1 cellular context compared by ENCODE assay signal in genomic region chr6:137931849-137932465, GRCh38.
TF ChIP-seq lines count a peak whose summit lies in the region.

No MANE protein-coding gene starts in this region.

TF ChIP-seq in IMR-90, 13 proteins besides CTCF, POLR2A, EP300 and RAD21 (continued from another document):
- TF ChIP-seq MAFK (IDR thresholded peaks at IDR 0.05; ENCODE audit: low read depth, low read length), result no peak
- no peak for TF ChIP-seq RCOR1 (IDR thresholded peaks at IDR 0.05; ENCODE audit: insufficient replicate concordance, low read length)
- TF ChIP-seq ELK1 (IDR thresholded peaks at IDR 0.05; ENCODE audit: borderline replicate concordance, low read depth, low read length), result no peak
- no peak for TF ChIP-seq RFX5 (IDR thresholded peaks at IDR 0.05; ENCODE audit: low read depth, low read length)
- TF ChIP-seq BHLHE40 (IDR thresholded peaks at IDR 0.05; ENCODE audit: low read depth, low read length), result no peak
- TF ChIP-seq CHD1 (IDR thresholded peaks at IDR 0.05; ENCODE audit: low read depth, low read length), result no peak
- no peak for TF ChIP-seq FOS (IDR thresholded peaks at IDR 0.05; ENCODE audit: low read depth, low read length)
- TF ChIP-seq CEBPB (IDR thresholded peaks at IDR 0.05; ENCODE audit: low read depth, low read length), result no peak
